In genomic region chr18:1585881-1586488, GRCh38 we compare ENCODE assay signal across 8 cellular contexts.
DNase-seq lines count a peak whose midpoint lies in the region; ATAC-seq and TF ChIP-seq lines count a peak whose summit lies in the region.

No MANE protein-coding gene starts in this region.

- H3K36me3 ChIP-seq in KMS-11 (ENCODE audit: insufficient read depth) (no peaks in the 10 kb centered on the region), mucosa of descending colon (ENCODE audit: low read depth) (no peaks in the 10 kb centered on the region)

- no peaks in the 10 kb centered on the region for H3K27me3 ChIP-seq in KMS-11 (ENCODE audit: insufficient read depth, low read depth)

- H3K4me1 Mint-ChIP-seq in CD14-positive monocyte = no peaks in the 10 kb centered on the region

- no peak overlapping the region for H3K4me3 ChIP-seq in KMS-11 (IDR thresholded peaks at IDR 0.05; ENCODE audit: insufficient read depth, low read depth, low read length)
- H3K4me3 ChIP-seq in fibroblast of pulmonary artery (replicated peaks; ENCODE audit: low read depth, low read length) = no peak overlapping the region
- no peak overlapping the region for H3K4me3 ChIP-seq in mucosa of descending colon

- H3K36me3 Mint-ChIP-seq in CD14-positive monocyte = no peaks in the 10 kb centered on the region

- ATAC-seq in GM19043 (IDR thresholded peaks at IDR 0.05; ENCODE audit: low read depth, unreplicated experiment) = peak; percentile 82
- ATAC-seq in mucosa of descending colon = no peak

- no peaks in the 10 kb centered on the region for H3K9me3 ChIP-seq in mucosa of descending colon

- peak; percentile 80 for TF ChIP-seq CTCF in CD14-positive monocyte (IDR thresholded peaks at IDR 0.05)
- TF ChIP-seq CTCF in KMS-11 (conservative IDR thresholded peaks at IDR 0.05; ENCODE audit: low read depth, low read length) = peak; percentile 75
- TF ChIP-seq CTCF in fibroblast of pulmonary artery (IDR thresholded peaks at IDR 0.05; ENCODE audit: low read length, missing control alignments) = peak; percentile 53
- no peak for TF ChIP-seq CTCF in mucosa of descending colon (IDR thresholded peaks at IDR 0.05)

- H3K27me3 Mint-ChIP-seq in CD14-positive monocyte (ENCODE audit: low read depth in 3 of 3) = peaks cover 0 to 7% (median 2%) of the 10 kb centered on the region in 3 donors

- in situ Hi-C loops in SK-MEL-5 (cut with HindIII; ENCODE audit: low pct_unique_long_range_greater_than_20kb, low sequenced_read_pairs) = no loop called here

- H3K27ac Mint-ChIP-seq in CD14-positive monocyte = no peak overlapping the region

- H3K4me3 Mint-ChIP-seq in CD14-positive monocyte = no peak overlapping the region

- intact Hi-C loops in CD14-positive monocyte (cut with micrococcal nuclease) = no loop called here
- intact Hi-C loops in posterior vena cava (cut with DNase I) = loop anchor here in 1 of 2 donors (10.0 kb wide), 1 partner anchor 959 kb away; no protein-coding TSS in a partner anchor
- intact Hi-C loops in mucosa of descending colon (cut with DNase I, micrococcal nuclease) = loop anchor here in 1 of 2 donors (10.0 kb wide), 1 partner anchor 959 kb away; no protein-coding TSS in a partner anchor

- H3K9ac ChIP-seq in KMS-11 = no peak overlapping the region

- H3K9me3 Mint-ChIP-seq in CD14-positive monocyte = no peaks in the 10 kb centered on the region

- H2AFZ ChIP-seq in KMS-11 (ENCODE audit: low read depth) = no peak overlapping the region

- H3K27ac ChIP-seq in KMS-11 = no peak overlapping the region

- no peaks in the 10 kb centered on the region for H4K20me1 ChIP-seq in KMS-11 (ENCODE audit: insufficient read depth)

- no peak for DNase-seq in CD14-positive monocyte (ENCODE audit: low spot score)
- peak; percentile 62 for DNase-seq in SK-MEL-5 (ENCODE audit: low read depth, low spot score)
- DNase-seq in fibroblast of pulmonary artery (ENCODE audit: low read depth) = peak; percentile 62
- DNase-seq in retina = peak; percentile 26
- no peak for DNase-seq in posterior vena cava (ENCODE audit: low spot score)
- DNase-seq in mucosa of descending colon = no peak

- no peak overlapping the region for H3K4me2 ChIP-seq in KMS-11

- H3K4me1 ChIP-seq in KMS-11 (ENCODE audit: low read depth, poor library complexity, severe bottlenecking) = no peaks in the 10 kb centered on the region
- no peaks in the 10 kb centered on the region for H3K4me1 ChIP-seq in mucosa of descending colon (ENCODE audit: low read depth)

- no peaks in the 10 kb centered on the region for H3K79me2 ChIP-seq in KMS-11 (ENCODE audit: insufficient read depth, low read depth)

Comparison
In these comparisons a context has a peak if more than half of its experiments do, and no peak if none do; other contexts are left out.
1. DNase-seq: peak in SK-MEL-5 (single experiment), fibroblast of pulmonary artery (single experiment) and retina (single experiment); none in CD14-positive monocyte (single experiment), posterior vena cava (single experiment) and mucosa of descending colon (0 of 3).